ENCODE assay signal across 19 cellular contexts in genomic region chr2:98802344-98802743, GRCh38.
DNase-seq lines count a peak whose midpoint lies in the region; ATAC-seq and TF ChIP-seq lines count a peak whose summit lies in the region.
"Had no signal": no experiment of that assay in that cellular context is flagged by ENCODE, and none has a peak within 500 bp of the region (broad histone marks: within the 10 kb centered on the region; RNA-seq: fewer than 3 reads in every experiment).

No MANE protein-coding gene starts in this region.

- intact Hi-C loops in lower leg skin (cut with DNase I; ENCODE audit: low total_unique reads), result no loop called here

- H3K27ac ChIP-seq in KOPT-K1 (ENCODE audit: low read depth, low read length, poor library complexity, severe bottlenecking), result peak overlapping the region; percentile 45
- H3K27ac ChIP-seq in GM23248, result no peak overlapping the region
- H3K27ac ChIP-seq: 22Rv1; A549; BLaER1 treated with 17β-estradiol and CSF1 and Interleukin-3, amounts not matched to agents 10 nM and 100 nM; C4-2B had no signal

- H3K4me2 ChIP-seq in GM23248 (ENCODE audit: unreplicated experiment), result no peak overlapping the region
- H3K4me2 ChIP-seq: A549 had no signal

- WGBS in GM23248 (ENCODE audit: low coverage in 1 of 2, low lambda C conversion rate in 2 of 2, missing lambda C conversion rate in 2 of 2), 2 experiments, result 59 to 60% methylated on average over 8 of the region's 8 CpGs
- 89 to 93% methylated on average over 8 of the region's 8 CpGs for WGBS in lower leg skin, 2 donors

- no peaks in the 10 kb centered on the region for H3K9me3 ChIP-seq in KOPT-K1 (ENCODE audit: insufficient read depth, low read length, poor library complexity, severe bottlenecking)
- H3K9me3 ChIP-seq in GM23248 (ENCODE audit: low read depth), result no peaks in the 10 kb centered on the region
- H3K9me3 ChIP-seq: A549, Caco-2 had no signal

- H4K20me1 ChIP-seq in GM23248 (ENCODE audit: insufficient read depth), result no peaks in the 10 kb centered on the region
- H4K20me1 ChIP-seq: BLaER1 treated with 17β-estradiol and CSF1 and Interleukin-3, amounts not matched to agents 10 nM and 100 nM had no signal

- no peak overlapping the region for H3K9ac ChIP-seq in GM23248
- H3K9ac ChIP-seq: BLaER1 treated with 17β-estradiol and CSF1 and Interleukin-3, amounts not matched to agents 10 nM and 100 nM had no signal

- DNase-seq in ecto neural progenitor cell (ENCODE audit: low spot score) (peak; percentile 21), glutamatergic neuron (no peak), putamen (ENCODE audit: low spot score) (peak; percentile 63), GM23248 (no peak), lower leg skin (ENCODE audit: low spot score in 2 of 2) (no peak), T-cell (no peak)
- DNase-seq: AML-193; Caco-2; Calu3; CD4-positive, alpha-beta T cell; CD8-positive, alpha-beta T cell; DMS79 treated with DMSO at 0.1 percent for 48 hours; GF-D8 had no signal

- peak overlapping the region; percentile 38 for H3K4me3 Mint-ChIP-seq in glutamatergic neuron (ENCODE audit: unreplicated experiment)
- H3K4me3 Mint-ChIP-seq in T-cell, result no peak overlapping the region
- H3K4me3 Mint-ChIP-seq: B cell; CD4-positive, alpha-beta T cell; CD8-positive, alpha-beta T cell had no signal

- no peaks in the 10 kb centered on the region for H3K79me2 ChIP-seq in GM23248 (ENCODE audit: insufficient read depth)

- H3K27me3 Mint-ChIP-seq in glutamatergic neuron (ENCODE audit: unreplicated experiment) (peaks cover 11% of the 10 kb centered on the region), T-cell (no peaks in the 10 kb centered on the region)
- H3K27me3 Mint-ChIP-seq: CD4-positive, alpha-beta T cell had no signal

- CTCF ChIA-PET in T-cell (lab: Charles Lee), result interaction anchor here in 1 of 2 donors (0.6 kb wide), 1 partner anchor 91 kb away, joined by 3 read pairs; no protein-coding TSS in a partner anchor

- ATAC-seq in T-cell (replicated peaks in 1 of 4), result no peak
- ATAC-seq: A549; CD8-positive, alpha-beta T cell had no signal

- H3K27me3 ChIP-seq in GM23248 (replicated peaks; ENCODE audit: insufficient read depth), result no peaks in the 10 kb centered on the region; the same call in 1 of the 2 replicates
- H3K27me3 ChIP-seq: BLaER1 treated with 17β-estradiol and CSF1 and Interleukin-3, amounts not matched to agents 10 nM and 100 nM had no signal

- TF ChIP-seq CTCF in glutamatergic neuron (IDR thresholded peaks at IDR 0.05; ENCODE audit: partially characterized antibody, unreplicated experiment), result no peak
- no peak for TF ChIP-seq CTCF in lower leg skin (IDR thresholded peaks at IDR 0.05)

- H3K36me3 Mint-ChIP-seq in glutamatergic neuron (ENCODE audit: unreplicated experiment) (peaks cover 12% of the 10 kb centered on the region), T-cell (no peaks in the 10 kb centered on the region)
- H3K36me3 Mint-ChIP-seq: CD8-positive, alpha-beta T cell had no signal

- H3K36me3 ChIP-seq in KOPT-K1 (ENCODE audit: insufficient read depth, low read length) (no peaks in the 10 kb centered on the region), GM23248 (ENCODE audit: low read depth) (no peaks in the 10 kb centered on the region)
- H3K36me3 ChIP-seq: BLaER1 treated with 17β-estradiol and CSF1 and Interleukin-3, amounts not matched to agents 10 nM and 100 nM had no signal

- H3K4me1 Mint-ChIP-seq in glutamatergic neuron (ENCODE audit: low read depth, unreplicated experiment) (peaks cover 45% of the 10 kb centered on the region), T-cell (peaks cover 8 to 18% (median 14%) of the 10 kb centered on the region in 3 donors)
- H3K4me1 Mint-ChIP-seq: B cell had no signal

- no peak overlapping the region for H2AFZ ChIP-seq in GM23248

- no peaks in the 10 kb centered on the region for H3F3A ChIP-seq in GM23248 (ENCODE audit: insufficient read depth)

- TF ChIP-seq POLR2A in lower leg skin (IDR thresholded peaks at IDR 0.05), result no peak

- H3K4me3 ChIP-seq in GM23248, result no peak overlapping the region
- H3K4me3 ChIP-seq in lower leg skin (ENCODE audit: low read depth, poor library complexity, severe bottlenecking), result no peak overlapping the region
- H3K4me3 ChIP-seq: A549; BLaER1 treated with 17β-estradiol and CSF1 and Interleukin-3, amounts not matched to agents 10 nM and 100 nM had no signal

- H3K4me1 ChIP-seq in GM23248 (ENCODE audit: insufficient read depth), result no peaks in the 10 kb centered on the region

- POLR2A ChIA-PET in T-cell (lab: Charles Lee), result no interaction called here

- in situ Hi-C loops in GM23248 (cut with MboI), result no loop called here

- H3K27ac Mint-ChIP-seq in glutamatergic neuron (ENCODE audit: unreplicated experiment) (peak overlapping the region; percentile 70), T-cell (no peak overlapping the region)
- H3K27ac Mint-ChIP-seq: B cell; CD4-positive, alpha-beta T cell; CD8-positive, alpha-beta T cell had no signal

- peaks cover 14% of the 10 kb centered on the region for H3K9me3 Mint-ChIP-seq in glutamatergic neuron (ENCODE audit: unreplicated experiment)
- no peaks in the 10 kb centered on the region for H3K9me3 Mint-ChIP-seq in T-cell
- H3K9me3 Mint-ChIP-seq: CD4-positive, alpha-beta T cell; CD8-positive, alpha-beta T cell had no signal

- no peaks in the 10 kb centered on the region for H3K9me2 ChIP-seq in GM23248 (ENCODE audit: insufficient read depth)

Comparison
In these comparisons a context has a peak if more than half of its experiments do, and no peak if none do; other contexts are left out.
1. DNase-seq: peak in ecto neural progenitor cell (single experiment) and putamen (single experiment); none in glutamatergic neuron (single experiment), GM23248 (single experiment), lower leg skin (0 of 2) and T-cell (0 of 34).